Comparison of ENCODE assay signal across 23 cellular contexts in genomic region chr19:35360880-35361420, GRCh38. TPM values are rescaled to one million over a fixed set of nuclear protein-coding genes. Genes with fewer than 3 reads are reported as not detected.
DNase-seq lines count a peak whose midpoint lies in the region; ATAC-seq and TF ChIP-seq lines count a peak whose summit lies in the region.
"Had no signal": no experiment of that assay in that cellular context is flagged by ENCODE, and none has a peak within 500 bp of the region (broad histone marks: within the 10 kb centered on the region; RNA-seq: fewer than 3 reads in every experiment).

No MANE protein-coding gene starts in this region.

- no peaks in the 10 kb centered on the region for H3K9me3 ChIP-seq in BLaER1 treated with 17β-estradiol and CSF1 and Interleukin-3, amounts not matched to agents 10 nM and 100 nM (replicated peaks in 1 of 11)
- H3K9me3 ChIP-seq in HEK293 (ENCODE audit: control insufficient read depth, insufficient read depth, low read depth, low read length), result no peaks in the 10 kb centered on the region
- no peaks in the 10 kb centered on the region for H3K9me3 ChIP-seq in body of pancreas
- H3K9me3 ChIP-seq: MG63 had no signal

- ATAC-seq in body of pancreas (peak; percentile 43), HG02610 (IDR thresholded peaks at IDR 0.05; ENCODE audit: unreplicated experiment) (no peak), GM21786 (IDR thresholded peaks at IDR 0.05; ENCODE audit: unreplicated experiment) (no peak)
- no peak for ATAC-seq in stimulated activated naive B cell treated with anti-CD40 and anti-IgM and Interleukin-4, amounts not matched to agents 10 μg/mL and 1 μg/mL and 100 μg/mL, for 72 hours (replicated peaks)
- ATAC-seq: CD8-positive, alpha-beta T cell; GM23338 had no signal

- DNase-seq in body of pancreas (peak in 1 of 4 donors; percentile 36), superior temporal gyrus (ENCODE audit: extremely low spot score) (no peak)
- no peak for DNase-seq in stimulated activated naive B cell treated with anti-CD40 and anti-IgM and Interleukin-4, amounts not matched to agents 10 μg/mL and 1 μg/mL and 100 μg/mL, for 72 hours
- DNase-seq: Calu3; CD8-positive, alpha-beta T cell; DMS153; HCEC 1CT; Kasumi-1; MG63; NCI-H1417; NCI-H1694 treated with DMSO at 0.1 percent for 48 hours; NCI-H2081 treated with DMSO at 0.1 percent for 48 hours; NCI-H2171 treated with DMSO at 0.1 percent for 48 hours; NCI-H526; Right ventricle myocardium superior had no signal

- CTCF ChIA-PET in HEK293 (lab: Yijun Ruan, JAX), result interaction anchor here (0.6 to 7.1 kb wide), 9 partner anchors 7 to 342 kb away, joined by 3 to 54 read pairs (median 4); no protein-coding TSS in a partner anchor

- TF ChIP-seq CTCF in HEK293 (tag by site-specific recombination; IDR thresholded peaks at IDR 0.05) (no peak), body of pancreas (IDR thresholded peaks at IDR 0.05) (no peak)

- no peaks in the 10 kb centered on the region for H3K9me3 Mint-ChIP-seq in stimulated activated naive B cell treated with anti-CD40 and anti-IgM and Interleukin-4, amounts not matched to agents 10 μg/mL and 1 μg/mL and 100 μg/mL, for 72 hours
- H3K9me3 Mint-ChIP-seq: CD8-positive, alpha-beta T cell; GM23338 had no signal

- H3K4me1 Mint-ChIP-seq in stimulated activated naive B cell treated with anti-CD40 and anti-IgM and Interleukin-4, amounts not matched to agents 10 μg/mL and 1 μg/mL and 100 μg/mL, for 72 hours, result peaks cover 11 to 20% of the 10 kb centered on the region in 2 donors

- no peaks in the 10 kb centered on the region for H3K36me3 ChIP-seq in BLaER1 treated with 17β-estradiol and CSF1 and Interleukin-3, amounts not matched to agents 10 nM and 100 nM
- H3K36me3 ChIP-seq in HEK293 (ENCODE audit: control insufficient read depth in 2 of 2, insufficient read depth in 1 of 2, low read length in 2 of 2) (no peaks in the 10 kb centered on the region; a peak in 1 of 3 replicates), body of pancreas (replicated peaks in 1 of 2; ENCODE audit: insufficient read depth in 1 of 2, low read depth in 2 of 2) (no peaks in the 10 kb centered on the region)
- H3K36me3 ChIP-seq: MG63 had no signal

- 14 to 24% methylated on average over 3 to 5 of the region's 5 CpGs for WGBS in body of pancreas, 2 donors

- no peak overlapping the region for H3K4me3 Mint-ChIP-seq in stimulated activated naive B cell treated with anti-CD40 and anti-IgM and Interleukin-4, amounts not matched to agents 10 μg/mL and 1 μg/mL and 100 μg/mL, for 72 hours
- H3K4me3 Mint-ChIP-seq: CD8-positive, alpha-beta T cell; GM23338; IgD-negative memory B cell had no signal

- no peak overlapping the region for H3K27ac ChIP-seq in BLaER1 treated with 17β-estradiol and CSF1 and Interleukin-3, amounts not matched to agents 10 nM and 100 nM
- H3K27ac ChIP-seq in HEK293 (ENCODE audit: extremely low read depth, low read depth, low read length) (no peak overlapping the region), body of pancreas (no peak overlapping the region)

- no peaks in the 10 kb centered on the region for H3K27me3 ChIP-seq in BLaER1 treated with 17β-estradiol and CSF1 and Interleukin-3, amounts not matched to agents 10 nM and 100 nM
- H3K27me3 ChIP-seq in body of pancreas, result no peaks in the 10 kb centered on the region

- POLR2A ChIA-PET in HEK293 (lab: Yijun Ruan, JAX), result interaction anchor here (0.6 to 1.3 kb wide), 2 partner anchors 16 to 88 kb away, joined by 3 to 9 read pairs; no protein-coding TSS in a partner anchor

- H3K9ac ChIP-seq in BLaER1 treated with 17β-estradiol and CSF1 and Interleukin-3, amounts not matched to agents 10 nM and 100 nM, result no peak overlapping the region

- intact Hi-C loops in body of pancreas (cut with DNase I), result no loop called here

- H4K20me1 ChIP-seq in BLaER1 treated with 17β-estradiol and CSF1 and Interleukin-3, amounts not matched to agents 10 nM and 100 nM, result no peaks in the 10 kb centered on the region

- no peak overlapping the region for H3K4me3 ChIP-seq in BLaER1 treated with 17β-estradiol and CSF1 and Interleukin-3, amounts not matched to agents 10 nM and 100 nM
- no peak overlapping the region for H3K4me3 ChIP-seq in HEK293 (ENCODE audit: low read depth, low read length)
- H3K4me3 ChIP-seq in body of pancreas, result no peak overlapping the region
- H3K4me3 ChIP-seq: GM23338, MG63 had no signal

- peak overlapping the region in 10 of 11 experiments; percentile 16 to 50 (median 32); a peak in 15 of 22 replicates for H3K4me2 ChIP-seq in BLaER1 treated with 17β-estradiol and CSF1 and Interleukin-3, amounts not matched to agents 10 nM and 100 nM
- H3K4me2 ChIP-seq: GM23338 had no signal

- no peak for TF ChIP-seq POLR2A in body of pancreas (IDR thresholded peaks at IDR 0.05)

- H3K4me1 ChIP-seq in BLaER1 treated with 17β-estradiol and CSF1 and Interleukin-3, amounts not matched to agents 10 nM and 100 nM, result peaks cover 26 to 51% (median 39%) of the 10 kb centered on the region in 10 experiments
- H3K4me1 ChIP-seq in HEK293 (ENCODE audit: control insufficient read depth, insufficient read depth, low read length), result no peaks in the 10 kb centered on the region
- peaks cover 24% of the 10 kb centered on the region for H3K4me1 ChIP-seq in body of pancreas

- peak overlapping the region; percentile 4 for H3K27ac Mint-ChIP-seq in stimulated activated naive B cell treated with anti-CD40 and anti-IgM and Interleukin-4, amounts not matched to agents 10 μg/mL and 1 μg/mL and 100 μg/mL, for 72 hours
- H3K27ac Mint-ChIP-seq: CD8-positive, alpha-beta T cell; GM23338; IgD-negative memory B cell had no signal

- peaks cover 22 to 43% of the 10 kb centered on the region in 2 donors for H3K27me3 Mint-ChIP-seq in stimulated activated naive B cell treated with anti-CD40 and anti-IgM and Interleukin-4, amounts not matched to agents 10 μg/mL and 1 μg/mL and 100 μg/mL, for 72 hours

- H3K36me3 Mint-ChIP-seq in stimulated activated naive B cell treated with anti-CD40 and anti-IgM and Interleukin-4, amounts not matched to agents 10 μg/mL and 1 μg/mL and 100 μg/mL, for 72 hours, result no peaks in the 10 kb centered on the region
- H3K36me3 Mint-ChIP-seq: CD8-positive, alpha-beta T cell; IgD-negative memory B cell had no signal

TF ChIP-seq in HEK293, 187 proteins besides CTCF, POLR2A, EP300 and RAD21:
- TF ChIP-seq SETDB1 (IDR thresholded peaks at IDR 0.05; ENCODE audit: insufficient read length, low read length) (no peak), SCRT2 (tag by site-specific recombination; IDR thresholded peaks at IDR 0.05) (no peak), ZNF146 (tag by site-specific recombination; IDR thresholded peaks at IDR 0.05) (no peak), ZNF629 (tag by site-specific recombination; IDR thresholded peaks at IDR 0.05) (no peak), ZNF677 (tag by site-specific recombination; IDR thresholded peaks at IDR 0.05) (no peak), PRDM1 (tag by site-specific recombination; IDR thresholded peaks at IDR 0.05) (no peak), MEIS1 (CRISPR knock-in tag; IDR thresholded peaks at IDR 0.05; ENCODE audit: borderline replicate concordance) (no peak), ZNF138 (tag by site-specific recombination; IDR thresholded peaks at IDR 0.05; ENCODE audit: borderline replicate concordance) (no peak), ZNF548 (tag by site-specific recombination; IDR thresholded peaks at IDR 0.05) (no peak), ZBTB17 (tag by site-specific recombination; IDR thresholded peaks at IDR 0.05) (0 out of 2 replicates have a peak, but pooled peaks have one; percentile 22), KLF7 (tag by site-specific recombination; IDR thresholded peaks at IDR 0.05; ENCODE audit: borderline replicate concordance) (no peak), ZNF449 (tag by site-specific recombination; IDR thresholded peaks at IDR 0.05) (peak; percentile 30; the same call in 1 of the 2 replicates)

RNA-seq across cellular contexts. Expression of gene FFAR3, which starts 2.7 kb away (rescaled TPM):
- not detected for total RNA-seq in body of pancreas
- total RNA-seq: Calu3; CD8-positive, alpha-beta T cell; G401; Right ventricle myocardium superior; SK-MEL-5 had no signal

RNA-seq across cellular contexts. Expression of gene GPR42, which starts 9.9 kb away (rescaled TPM):
- not detected for total RNA-seq in body of pancreas
- total RNA-seq: Calu3; CD8-positive, alpha-beta T cell; G401; GM23338; Right ventricle myocardium superior; SK-MEL-5 had no signal

RNA-seq across cellular contexts. Expression of gene FFAR1, which starts 13.2 kb away (rescaled TPM):
- total RNA-seq in body of pancreas, result 1 to 10 TPM; 1.6 to 2.3 TPM
- total RNA-seq: Calu3, G401, GM23338, Right ventricle myocardium superior, SK-MEL-5 had no signal

RNA-seq across cellular contexts. Expression of gene CD22, which starts 32.0 kb away (rescaled TPM):
- 1 to 10 TPM in 1 of 2 donors, under 1 TPM in 1; 0.52 to 3.0 TPM for total RNA-seq in body of pancreas
- total RNA-seq: G401 had no signal
